ENCODE assay signal across 9 cellular contexts in the genomic region with DNA sequence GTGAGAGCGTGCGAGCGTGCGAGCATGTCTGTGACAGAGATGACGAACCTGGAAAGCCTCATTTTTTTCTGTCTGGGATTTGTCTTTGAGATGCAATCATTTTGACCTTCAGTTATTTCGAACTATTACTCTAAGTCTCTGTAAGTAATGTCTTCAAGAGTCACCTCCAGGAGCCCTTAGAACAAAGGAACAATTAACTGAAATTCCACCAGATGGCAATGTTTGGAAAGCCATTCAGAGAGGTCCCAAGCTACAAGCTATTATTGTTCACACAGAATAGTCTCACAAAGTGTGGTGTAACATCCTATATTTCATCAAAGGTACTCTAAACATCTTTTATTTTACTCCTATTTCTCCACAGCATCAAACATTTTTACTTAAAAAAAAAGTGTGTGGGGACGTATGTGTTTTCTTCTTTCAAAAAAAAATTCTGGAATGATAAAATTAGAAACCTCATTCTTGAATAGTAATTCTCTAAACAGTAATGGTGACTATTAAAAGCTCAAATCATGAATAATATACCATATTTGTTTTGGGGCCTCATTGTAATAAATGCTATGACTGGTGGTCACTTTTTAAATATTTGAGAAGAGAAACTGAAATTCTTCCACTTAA. TPM values are rescaled to one million over a fixed set of nuclear protein-coding genes. Genes with fewer than 3 reads are reported as not detected.
DNase-seq lines count a peak whose midpoint lies in the region; ATAC-seq, FAIRE-seq and TF ChIP-seq lines count a peak whose summit lies in the region.
"Had no signal": no experiment of that assay in that cellular context is flagged by ENCODE, and none has a peak within 500 bp of the region (broad histone marks: within the 10 kb centered on the region; RNA-seq: fewer than 3 reads in every experiment).

No MANE protein-coding gene starts in this region.

- peak; percentile 73 for ATAC-seq in GM18508 (IDR thresholded peaks at IDR 0.05; ENCODE audit: insufficient read depth, unreplicated experiment)
- peak; percentile 80 for ATAC-seq in HG02943 (IDR thresholded peaks at IDR 0.05; ENCODE audit: low read depth, unreplicated experiment)

- H3K4me1 Mint-ChIP-seq in osteocyte (ENCODE audit: unreplicated experiment) = no peaks in the 10 kb centered on the region
- H3K4me1 Mint-ChIP-seq: IgD-negative memory B cell had no signal

- no peak overlapping the region for H3K4me3 Mint-ChIP-seq in osteocyte (ENCODE audit: unreplicated experiment)
- H3K4me3 Mint-ChIP-seq: IgD-negative memory B cell had no signal

- no peaks in the 10 kb centered on the region for H3K36me3 Mint-ChIP-seq in osteocyte (ENCODE audit: unreplicated experiment)
- H3K36me3 Mint-ChIP-seq: IgD-negative memory B cell had no signal

- no peaks in the 10 kb centered on the region for H3K9me3 Mint-ChIP-seq in osteocyte (ENCODE audit: unreplicated experiment)
- H3K9me3 Mint-ChIP-seq: IgD-negative memory B cell had no signal

- DNase-seq in Ammon's horn (ENCODE audit: low spot score) = peak; percentile 80
- DNase-seq in NCI-H1694 treated with DMSO at 0.1 percent for 48 hours (lab: John Stamatoyannopoulos, UW) = peak; percentile 45
- peak; percentile 57 for DNase-seq in foreskin melanocyte
- no peak for DNase-seq in osteocyte (ENCODE audit: extremely low spot score, unreplicated experiment)
- no peak for DNase-seq in stimulated activated CD4-positive, alpha-beta T cell treated with anti-CD3 and anti-CD28 coated beads, Interleukin-1b, Interleukin-23, amount 100 ng/mL, for 48 hours

- peak; percentile 76 for TF ChIP-seq CTCF in osteocyte (IDR thresholded peaks at IDR 0.05)

- no peak overlapping the region for H3K27ac Mint-ChIP-seq in osteocyte (ENCODE audit: unreplicated experiment)

- FAIRE-seq in TTC549 (lab: Jason Lieb, UNC) = peak; percentile 88

- no peaks in the 10 kb centered on the region for H3K27me3 Mint-ChIP-seq in osteocyte (ENCODE audit: unreplicated experiment)

RNA-seq across cellular contexts. Expression of a gene that starts 35.1 kb away (rescaled TPM):
- 49.8 and 50.0 TPM in 2 replicates for total RNA-seq in osteocyte

Comparison
In these comparisons a context has a peak if more than half of its experiments do, and no peak if none do; other contexts are left out.
1. DNase-seq: peak in Ammon's horn (single experiment), NCI-H1694 treated with DMSO at 0.1 percent for 48 hours (single experiment) and foreskin melanocyte (single experiment); none in osteocyte (single experiment) and stimulated activated CD4-positive, alpha-beta T cell treated with anti-CD3 and anti-CD28 coated beads, Interleukin-1b, Interleukin-23, amount 100 ng/mL, for 48 hours (single experiment).